ENCODE assay signal across 16 cellular contexts in genomic region chr22:36134167-36134566, GRCh38.
"Had no signal": no experiment of that assay in that cellular context is flagged by ENCODE, and none has a peak within 500 bp of the region (broad histone marks: within the 10 kb centered on the region; RNA-seq: fewer than 3 reads in every experiment).

No MANE protein-coding gene starts in this region.

- H3K27ac ChIP-seq: body of pancreas, gastrocnemius medialis, heart right ventricle, ovary, stomach, thoracic aorta had no signal

- H3K36me3 ChIP-seq: gastrocnemius medialis, heart right ventricle, ovary, thoracic aorta had no signal

- H3K27me3 ChIP-seq: body of pancreas, gastrocnemius medialis, heart right ventricle, ovary had no signal

- H3K4me1 ChIP-seq: body of pancreas, gastrocnemius medialis, stomach had no signal

- H3K9me3 ChIP-seq: body of pancreas, gastrocnemius medialis, heart right ventricle, ovary, stomach, thoracic aorta had no signal

- H3K4me3 ChIP-seq: body of pancreas, gastrocnemius medialis, heart right ventricle, ovary, stomach, thoracic aorta had no signal

- ATAC-seq: body of pancreas, gastrocnemius medialis, heart right ventricle, left ventricle myocardium superior had no signal

- DNase-seq: activated CD4-positive, CD25-positive, alpha-beta regulatory T cell treated with anti-CD3 and anti-CD28 coated beads, Interleukin-2, amount 50 U/mL, for 72 hours; activated gamma-delta T cell; body of pancreas; central memory CD4-positive, alpha-beta T cell; cortex of kidney; effector memory CD4-positive, alpha-beta T cell; gastrocnemius medialis; heart right ventricle; left ventricle myocardium superior; mesenchymal stem cell; ovary; stimulated activated CD4-positive, alpha-beta T cell treated with anti-CD3 and anti-CD28 coated beads, Interleukin-12 subunit alpha, Interleukin-12 subunit beta, amount 100 ng/mL, for 4 hours; stimulated activated CD4-positive, alpha-beta T cell treated with anti-CD3 and anti-CD28 coated beads, Interleukin-4, amount 100 ng/mL, for 1 hour; stimulated activated CD8-positive, alpha-beta memory T cell treated with anti-CD3 and anti-CD28 coated beads, Interleukin-4, amount 100 ng/mL, for 48 hours; stomach had no signal
